ENCODE assay signal across 19 cellular contexts in genomic region chr11:22583963-22584492, GRCh38. TPM values are rescaled to one million over a fixed set of nuclear protein-coding genes. Genes with fewer than 3 reads are reported as not detected.
DNase-seq lines count a peak whose midpoint lies in the region; ATAC-seq and TF ChIP-seq lines count a peak whose summit lies in the region.
"Had no signal": no experiment of that assay in that cellular context is flagged by ENCODE, and none has a peak within 500 bp of the region (broad histone marks: within the 10 kb centered on the region; RNA-seq: fewer than 3 reads in every experiment).

No MANE protein-coding gene starts in this region.

- H3K4me1 Mint-ChIP-seq in GM23338, result no peaks in the 10 kb centered on the region
- no peaks in the 10 kb centered on the region for H3K4me1 Mint-ChIP-seq in WTC11
- H3K4me1 Mint-ChIP-seq: CD14-positive monocyte; CD4-positive, alpha-beta memory T cell had no signal

- H3F3A ChIP-seq in GM23338 (replicated peaks; ENCODE audit: low read depth) (no peaks in the 10 kb centered on the region), PC-3 (ENCODE audit: low read length, unreplicated experiment) (no peaks in the 10 kb centered on the region)

- WGBS in iPS DF 6.9 (ENCODE audit: insufficient coverage, insufficient read length), result no CpG with 5 or more reads among the region's 12 CpGs

- DNase-seq in GM23338 (ENCODE audit: low spot score) (peak; percentile 17), M059J (ENCODE audit: low read depth) (peak; percentile 2), WTC11 (ENCODE audit: low spot score) (no peak), iPS DF 6.9 (ENCODE audit: low read depth, low spot score) (peak; percentile 7), GM19238 (ENCODE audit: insufficient read length, low spot score) (no peak), PC-3 (no peak), NCI-H1092 (lab: John Stamatoyannopoulos, UW) (no peak)
- no peak for DNase-seq in stimulated activated CD4-positive, alpha-beta T cell treated with anti-CD3 and anti-CD28 coated beads, Interleukin-4, amount 100 ng/mL, for 1 hour
- DNase-seq: AML-193; CD4-positive, alpha-beta memory T cell; DMS153; DMS79; GDM1; HFFc6 had no signal

- intact Hi-C loops in PC-3 (cut with micrococcal nuclease), result no loop called here

- H3K9ac ChIP-seq in PC-3 (ENCODE audit: low read length), result no peak overlapping the region
- H3K9ac ChIP-seq: BLaER1, KMS-11 had no signal

- H3K9me3 Mint-ChIP-seq in GM23338 (no peaks in the 10 kb centered on the region), WTC11 (no peaks in the 10 kb centered on the region)
- H3K9me3 Mint-ChIP-seq: CD14-positive monocyte; CD4-positive, alpha-beta memory T cell had no signal

- H3K36me3 ChIP-seq in GM23338 (ENCODE audit: insufficient read depth) (no peaks in the 10 kb centered on the region), iPS DF 6.9 (ENCODE audit: control insufficient read depth, insufficient read depth, low read length) (no peaks in the 10 kb centered on the region), PC-3 (ENCODE audit: low read depth, low read length) (no peaks in the 10 kb centered on the region)
- H3K36me3 ChIP-seq: BLaER1 had no signal

- H3K4me3 ChIP-seq in GM23338 (no peak overlapping the region), iPS DF 6.9 (ENCODE audit: low read length) (no peak overlapping the region), PC-3 (ENCODE audit: low read length) (no peak overlapping the region)
- H3K4me3 ChIP-seq: BLaER1 had no signal

- H3K36me3 Mint-ChIP-seq in GM23338 (ENCODE audit: low read depth) (no peaks in the 10 kb centered on the region), WTC11 (no peaks in the 10 kb centered on the region)
- H3K36me3 Mint-ChIP-seq: CD14-positive monocyte; CD4-positive, alpha-beta memory T cell had no signal

- H3K27ac ChIP-seq in GM23338 (ENCODE audit: low read depth) (no peak overlapping the region), iPS DF 6.9 (ENCODE audit: low read length) (no peak overlapping the region), PC-3 (ENCODE audit: low read length) (no peak overlapping the region)
- H3K27ac ChIP-seq: BLaER1, HL-60, KMS-11 had no signal

- ATAC-seq in GM23338 (peak; percentile 28; the same call in 1 of the 3 replicates), WTC11 (peak; percentile 36), PC-3 (no peak)
- ATAC-seq: HCT116 had no signal

- no peaks in the 10 kb centered on the region for H3K79me2 ChIP-seq in GM23338 (replicated peaks; ENCODE audit: insufficient read depth)
- no peaks in the 10 kb centered on the region for H3K79me2 ChIP-seq in PC-3 (ENCODE audit: low read length)

- H3K4me2 ChIP-seq in GM23338 (no peak overlapping the region), PC-3 (ENCODE audit: low read length) (no peak overlapping the region)
- H3K4me2 ChIP-seq: BLaER1, KMS-11 had no signal

- H3K9me3 ChIP-seq in iPS DF 6.9 (ENCODE audit: control insufficient read depth, insufficient read depth, low read length) (no peaks in the 10 kb centered on the region), PC-3 (ENCODE audit: low read length) (no peaks in the 10 kb centered on the region)
- H3K9me3 ChIP-seq: BLaER1 had no signal

- H3K27me3 ChIP-seq in GM23338 (ENCODE audit: insufficient read depth), result no peaks in the 10 kb centered on the region
- H3K27me3 ChIP-seq in iPS DF 6.9 (ENCODE audit: control insufficient read depth, insufficient read depth, low read length), result no peaks in the 10 kb centered on the region
- no peaks in the 10 kb centered on the region for H3K27me3 ChIP-seq in PC-3 (ENCODE audit: low read length)
- H3K27me3 ChIP-seq: BLaER1 had no signal

- POLR2A ChIA-PET in WTC11 (lab: Charles Lee) (no interaction called here), PC-3 (lab: Charles Lee; ENCODE audit: unreplicated experiment) (no interaction called here)

- H3K4me3 Mint-ChIP-seq in GM23338 (no peak overlapping the region), WTC11 (no peak overlapping the region)
- H3K4me3 Mint-ChIP-seq: CD14-positive monocyte; CD4-positive, alpha-beta memory T cell; HFFc6 had no signal

- H2AFZ ChIP-seq in GM23338 (no peak overlapping the region), PC-3 (ENCODE audit: low read length) (no peak overlapping the region)

- no peak for TF ChIP-seq CTCF in GM23338 (conservative IDR thresholded peaks at IDR 0.05; ENCODE audit: low read depth in 2 of 2)
- no peak for TF ChIP-seq CTCF in WTC11 (IDR thresholded peaks at IDR 0.05)
- TF ChIP-seq CTCF in PC-3 (conservative IDR thresholded peaks at IDR 0.05; ENCODE audit: low read depth, low read length), result no peak

- H4K20me1 ChIP-seq in GM23338 (replicated peaks; ENCODE audit: insufficient read depth) (no peaks in the 10 kb centered on the region), PC-3 (ENCODE audit: low read length) (no peaks in the 10 kb centered on the region)
- H4K20me1 ChIP-seq: BLaER1 had no signal

- BruUV-seq in PC-3 (replicated peaks; lab: Mats Ljungman, UMichigan), result no TSS peak

- H3K27ac Mint-ChIP-seq in GM23338 (no peak overlapping the region), WTC11 (no peak overlapping the region; the same call in 1 of the 2 replicates)
- H3K27ac Mint-ChIP-seq: CD14-positive monocyte; CD4-positive, alpha-beta memory T cell; HFFc6 had no signal

- H3K27me3 Mint-ChIP-seq in GM23338 (ENCODE audit: insufficient read depth, low read depth, poor library complexity) (no peaks in the 10 kb centered on the region), WTC11 (ENCODE audit: low read depth) (no peaks in the 10 kb centered on the region)

- H3K4me1 ChIP-seq in GM23338 (ENCODE audit: insufficient read depth), result no peaks in the 10 kb centered on the region
- H3K4me1 ChIP-seq in iPS DF 6.9 (ENCODE audit: control insufficient read depth, insufficient read depth, low read length), result no peaks in the 10 kb centered on the region
- H3K4me1 ChIP-seq in PC-3 (ENCODE audit: insufficient read depth, low read length), result no peaks in the 10 kb centered on the region
- H3K4me1 ChIP-seq: BLaER1 had no signal

- CTCF ChIA-PET in WTC11 (lab: Charles Lee), result no interaction called here
- CTCF ChIA-PET in PC-3 (lab: Charles Lee), result no interaction called here

- H3K9me2 ChIP-seq in GM23338 (ENCODE audit: insufficient read depth) (no peaks in the 10 kb centered on the region), PC-3 (replicated peaks; ENCODE audit: low read length) (no peaks in the 10 kb centered on the region)

TF ChIP-seq in WTC11, 78 proteins besides CTCF, POLR2A, EP300 and RAD21:
- TF ChIP-seq, protein P1, sequence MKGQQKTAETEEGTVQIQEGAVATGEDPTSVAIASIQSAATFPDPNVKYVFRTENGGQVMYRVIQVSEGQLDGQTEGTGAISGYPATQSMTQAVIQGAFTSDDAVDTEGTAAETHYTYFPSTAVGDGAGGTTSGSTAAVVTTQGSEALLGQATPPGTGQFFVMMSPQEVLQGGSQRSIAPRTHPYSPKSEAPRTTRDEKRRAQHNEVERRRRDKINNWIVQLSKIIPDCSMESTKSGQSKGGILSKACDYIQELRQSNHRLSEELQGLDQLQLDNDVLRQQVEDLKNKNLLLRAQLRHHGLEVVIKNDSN (CRISPR knock-in tag; IDR thresholded peaks at IDR 0.05), result 0 out of 2 replicates have a peak, but pooled peaks have one; percentile 17
- peak; percentile 51; the same call in 1 of the 2 replicates for TF ChIP-seq USF2 (CRISPR knock-in tag; IDR thresholded peaks at IDR 0.05)
- TF ChIP-seq RELA (CRISPR knock-in tag; IDR thresholded peaks at IDR 0.05; ENCODE audit: borderline replicate concordance), result no peak
TF ChIP-seq in WTC11: peak in this region for 2.

RNA-seq across cellular contexts. Expression of gene FANCF, which starts 41.6 kb away (rescaled TPM):
- 31.8 and 34.6 TPM in 2 replicates for total RNA-seq in GM23338 (2014; rRNA removed; shearing (Covaris generic))
- 17.0 and 18.8 TPM in 2 replicates for polyA plus RNA-seq in GM23338 (2016; fragmentation: Nextera tagmentation; extraction: Ambion mirVana)
- 11.1 and 15.5 TPM in 2 replicates for total RNA-seq in M059J (2014; rRNA removed; shearing (Covaris generic))
- total RNA-seq in WTC11 (2021), result 23.0 to 23.4 TPM (median 23.2 TPM) in 3 replicates
- total RNA-seq in PC-3 (2014; rRNA removed), result 5.0 TPM in 2 replicates

Comparison
In these comparisons a context has a peak if more than half of its experiments do, and no peak if none do; other contexts are left out.
1. DNase-seq: peak in GM23338 (single experiment), M059J (single experiment) and iPS DF 6.9 (single experiment); none in WTC11 (single experiment), GM19238 (single experiment), stimulated activated CD4-positive, alpha-beta T cell treated with anti-CD3 and anti-CD28 coated beads, Interleukin-4, amount 100 ng/mL, for 1 hour (single experiment), PC-3 (single experiment) and NCI-H1092 (single experiment).